ENCODE assay signal across 1 cellular context in genomic region chr5:154647760-154648143, GRCh38.
TF ChIP-seq lines count a peak whose summit lies in the region.

No MANE protein-coding gene starts in this region.

TF ChIP-seq in liver, 16 proteins besides CTCF, POLR2A, EP300 and RAD21 (continued from another document):
- TF ChIP-seq ZBTB33 (IDR thresholded peaks at IDR 0.05), result no peak
- TF ChIP-seq HNF4A (conservative IDR thresholded peaks at IDR 0.05), result no peak
- no peak for TF ChIP-seq YY1 (IDR thresholded peaks at IDR 0.05)
- no peak for TF ChIP-seq HNF4G (IDR thresholded peaks at IDR 0.05)
- TF ChIP-seq FOXA2 (IDR thresholded peaks at IDR 0.05), result no peak
TF ChIP-seq in liver: peak in this region for 0.
